In genomic region chr1:66351913-66352312, GRCh38 we compare ENCODE assay signal across 8 cellular contexts.
DNase-seq lines count a peak whose midpoint lies in the region; ATAC-seq and TF ChIP-seq lines count a peak whose summit lies in the region.

No MANE protein-coding gene starts in this region.

- H3K36me3 Mint-ChIP-seq in activated CD8-positive, alpha-beta T cell treated with anti-CD3 and anti-CD28 coated beads for 36 hours (ENCODE audit: low read depth) = peaks cover 48% of the 10 kb centered on the region
- no peaks in the 10 kb centered on the region for H3K36me3 Mint-ChIP-seq in Calu3 (ENCODE audit: insufficient read depth, unreplicated experiment)

- TF ChIP-seq CTCF in activated CD8-positive, alpha-beta T cell treated with anti-CD3 and anti-CD28 coated beads for 36 hours (IDR thresholded peaks at IDR 0.05) = no peak
- TF ChIP-seq CTCF in Calu3 (IDR thresholded peaks at IDR 0.05; ENCODE audit: unreplicated experiment) = no peak

- CTCF ChIA-PET in activated CD8-positive, alpha-beta T cell treated with anti-CD3 and anti-CD28 coated beads for 36 hours (lab: Charles Lee) = interaction anchor here (0.7 to 6.3 kb wide), 10 partner anchors 12 to 110 kb away, joined by 3 to 59 read pairs (median 22); no protein-coding TSS in a partner anchor
- CTCF ChIA-PET in Calu3 (lab: Charles Lee) = interaction anchor here (0.5 kb wide), 1 partner anchor 583 kb away, joined by 4 read pairs; no protein-coding TSS in a partner anchor

- POLR2A ChIA-PET in activated CD8-positive, alpha-beta T cell treated with anti-CD3 and anti-CD28 coated beads for 36 hours (lab: Charles Lee) = interaction anchor here (0.8 to 5.3 kb wide), 8 partner anchors 9 to 100 kb away, joined by 3 to 57 read pairs (median 8); no protein-coding TSS in a partner anchor

- ATAC-seq in HG03354 (IDR thresholded peaks at IDR 0.05; ENCODE audit: poor library complexity, severe bottlenecking, unreplicated experiment) = peak; percentile 71
- peak; percentile 38 for ATAC-seq in activated CD8-positive, alpha-beta T cell treated with anti-CD3 and anti-CD28 coated beads for 36 hours

- H3K4me3 ChIP-seq in neuron (ENCODE audit: low read length) = no peak overlapping the region

- H2AFZ ChIP-seq in neuron (ENCODE audit: low read depth, low read length) = peak overlapping the region; percentile 1

- peak overlapping the region; percentile 19 for H3K4me3 Mint-ChIP-seq in activated CD8-positive, alpha-beta T cell treated with anti-CD3 and anti-CD28 coated beads for 36 hours
- H3K4me3 Mint-ChIP-seq in Calu3 (ENCODE audit: low read depth, unreplicated experiment) = no peak overlapping the region

- H3K27me3 ChIP-seq in neuron (ENCODE audit: insufficient read depth, low read length) = no peaks in the 10 kb centered on the region

- no TSS peak for BruUV-seq in Calu3 (replicated peaks; lab: Mats Ljungman, UMichigan)

- intact Hi-C loops in activated CD8-positive, alpha-beta T cell treated with anti-CD3 and anti-CD28 coated beads for 36 hours (cut with micrococcal nuclease) = loop anchor here (2.0 to 5.0 kb wide), 3 partner anchors 15 to 85 kb away; no protein-coding TSS in a partner anchor
- intact Hi-C loops in Calu3 (cut with micrococcal nuclease; ENCODE audit: unreplicated experiment) = no loop called here

- no peaks in the 10 kb centered on the region for H3K9me3 ChIP-seq in neuron (ENCODE audit: low read length)

- no peaks in the 10 kb centered on the region for H3K9me3 Mint-ChIP-seq in activated CD8-positive, alpha-beta T cell treated with anti-CD3 and anti-CD28 coated beads for 36 hours
- no peaks in the 10 kb centered on the region for H3K9me3 Mint-ChIP-seq in Calu3 (ENCODE audit: low read depth, unreplicated experiment)

- H3K4me1 Mint-ChIP-seq in activated CD8-positive, alpha-beta T cell treated with anti-CD3 and anti-CD28 coated beads for 36 hours (ENCODE audit: low read depth) = peaks cover 96% of the 10 kb centered on the region
- no peaks in the 10 kb centered on the region for H3K4me1 Mint-ChIP-seq in Calu3 (ENCODE audit: low read depth, unreplicated experiment)

- peak overlapping the region; percentile 81 for H3K27ac Mint-ChIP-seq in activated CD8-positive, alpha-beta T cell treated with anti-CD3 and anti-CD28 coated beads for 36 hours
- no peak overlapping the region for H3K27ac Mint-ChIP-seq in Calu3 (ENCODE audit: unreplicated experiment)

- peak; percentile 44 for DNase-seq in activated CD4-positive, alpha-beta T cell treated with anti-CD3 and anti-CD28 coated beads, Interleukin-2, amount 50 U/mL, for 1 hour
- DNase-seq in activated CD4-positive, alpha-beta T cell treated with anti-CD3 and anti-CD28 coated beads, Interleukin-2, amount 50 U/mL, for 48 hours = no peak
- no peak for DNase-seq in activated CD8-positive, alpha-beta T cell treated with anti-CD3 and anti-CD28 coated beads for 36 hours
- no peak for DNase-seq in LoVo (ENCODE audit: low spot score)
- DNase-seq in ureter (ENCODE audit: low spot score) = no peak
- DNase-seq in Calu3 = no peak

- peaks cover 66% of the 10 kb centered on the region for H3K4me1 ChIP-seq in neuron (ENCODE audit: insufficient read depth, low read length)

- H3K27me3 Mint-ChIP-seq in activated CD8-positive, alpha-beta T cell treated with anti-CD3 and anti-CD28 coated beads for 36 hours = no peaks in the 10 kb centered on the region
- no peaks in the 10 kb centered on the region for H3K27me3 Mint-ChIP-seq in Calu3 (ENCODE audit: unreplicated experiment)

- H3K36me3 ChIP-seq in neuron (ENCODE audit: insufficient read depth, low read length) = no peaks in the 10 kb centered on the region
